Comparison of ENCODE assay signal across 27 cellular contexts in genomic region chr12:108365324-108365723, GRCh38.
"Had no signal": no experiment of that assay in that cellular context is flagged by ENCODE, and none has a peak within 500 bp of the region (broad histone marks: within the 10 kb centered on the region; RNA-seq: fewer than 3 reads in every experiment).

No MANE protein-coding gene starts in this region.

- H3K4me1 ChIP-seq: SJCRH30 had no signal

- H3K4me3 ChIP-seq: MG63, PC-9, SJCRH30, SK-N-MC had no signal

- H3K36me3 ChIP-seq: MG63, SJCRH30 had no signal

- DNase-seq: Kasumi-1, MG63, NCI-H1048, NCI-H1092 treated with DMSO at 0.1 percent for 48 hours, NCI-H1105 treated with DMSO at 0.1 percent for 48 hours, NCI-H1436, NCI-H146, NCI-H1694, NCI-H187, NCI-H1930, NCI-H2029 treated with DMSO at 0.1 percent for 48 hours, NCI-H2081 treated with DMSO at 0.1 percent for 48 hours, NCI-H2107, NCI-H2171, NCI-H226, NCI-H446 treated with DMSO at 0.1 percent for 48 hours, NCI-H510A, NCI-H524, NCI-H526, NCI-H69, NCI-H748 treated with DMSO at 0.1 percent for 48 hours, NCI-H82, PC-9, SHP77, SIG-M5, SJCRH30 had no signal

- H3K27me3 ChIP-seq: MG63, SJCRH30 had no signal

- H3K9me3 ChIP-seq: MG63, SJCRH30 had no signal
